In genomic region chr1:57406428-57406827, GRCh38 we compare ENCODE assay signal across 26 cellular contexts. TPM values are rescaled to one million over a fixed set of nuclear protein-coding genes. Genes with fewer than 3 reads are reported as not detected.
DNase-seq lines count a peak whose midpoint lies in the region; ATAC-seq, FAIRE-seq and TF ChIP-seq lines count a peak whose summit lies in the region.
"Had no signal": no experiment of that assay in that cellular context is flagged by ENCODE, and none has a peak within 500 bp of the region (broad histone marks: within the 10 kb centered on the region; RNA-seq: fewer than 3 reads in every experiment).

No MANE protein-coding gene starts in this region.

- no peak overlapping the region for H3K4me3 Mint-ChIP-seq in CD4-positive, alpha-beta memory T cell
- H3K4me3 Mint-ChIP-seq in activated CD4-positive, alpha-beta memory T cell treated with anti-CD3 and anti-CD28 coated beads for 36 hours: no peak overlapping the region
- H3K4me3 Mint-ChIP-seq: CD14-positive monocyte; CD4-positive, CD25-positive, alpha-beta regulatory T cell; CD8-positive, alpha-beta T cell had no signal

- no peak for FAIRE-seq in K562 (lab: Jason Lieb, UNC)
- FAIRE-seq: A204.1, D721Med, G401.6, GM12891 had no signal

- WGBS in K562 (ENCODE audit: insufficient coverage, low coverage, missing lambda C conversion rate): 4% methylated on average over 2 of the region's 2 CpGs

- H3K9me1 ChIP-seq in K562 (ENCODE audit: control insufficient read depth, insufficient read depth, low read length): no peaks in the 10 kb centered on the region

- peak; percentile 51 for DNase-seq in G401 (ENCODE audit: low spot score)
- no peak for DNase-seq in K562 (ENCODE audit: extremely low read depth in 1 of 4, low spot score in 3 of 4)
- peak; percentile 14 for DNase-seq in inferior parietal cortex (ENCODE audit: extremely low spot score)
- no peak for DNase-seq in CD4-positive, alpha-beta memory T cell
- DNase-seq in activated CD4-positive, alpha-beta memory T cell treated with anti-CD3 and anti-CD28 coated beads for 36 hours: no peak
- DNase-seq: 8988T; ACHN; BE2C; Caco-2; Calu3; CD4-positive, CD25-positive, alpha-beta regulatory T cell; CD8-positive, alpha-beta T cell; DMS79; DND-41; EL; GF-D8 had no signal

- no peaks in the 10 kb centered on the region for H3K4me1 Mint-ChIP-seq in CD4-positive, alpha-beta memory T cell
- H3K4me1 Mint-ChIP-seq in activated CD4-positive, alpha-beta memory T cell treated with anti-CD3 and anti-CD28 coated beads for 36 hours (ENCODE audit: low read depth): no peaks in the 10 kb centered on the region
- H3K4me1 Mint-ChIP-seq: CD14-positive monocyte; CD4-positive, CD25-positive, alpha-beta regulatory T cell had no signal

- H3K9me3 ChIP-seq in HEK293 (ENCODE audit: control insufficient read depth, insufficient read depth, low read depth, low read length): no peaks in the 10 kb centered on the region
- no peaks in the 10 kb centered on the region for H3K9me3 ChIP-seq in K562 (replicated peaks; ENCODE audit: control insufficient read depth, insufficient read depth, low read depth, low read length)
- H3K9me3 ChIP-seq in CD4-positive, alpha-beta memory T cell (ENCODE audit: control insufficient read depth in 1 of 2, low read length in 2 of 2): no peaks in the 10 kb centered on the region
- H3K9me3 ChIP-seq: BE2C, Caco-2 had no signal

- no peaks in the 10 kb centered on the region for H3K36me3 Mint-ChIP-seq in CD4-positive, alpha-beta memory T cell
- no peaks in the 10 kb centered on the region for H3K36me3 Mint-ChIP-seq in activated CD4-positive, alpha-beta memory T cell treated with anti-CD3 and anti-CD28 coated beads for 36 hours
- H3K36me3 Mint-ChIP-seq: CD14-positive monocyte; CD4-positive, CD25-positive, alpha-beta regulatory T cell; CD8-positive, alpha-beta T cell had no signal

- TF ChIP-seq POLR2A in K562 (conservative IDR thresholded peaks at IDR 0.05): no peak

- H3K79me2 ChIP-seq in K562 (ENCODE audit: control insufficient read depth, insufficient read depth, low read length): no peaks in the 10 kb centered on the region

- no peak overlapping the region for H2AFZ ChIP-seq in K562 (ENCODE audit: low read depth, low read length)

- H3K4me1 ChIP-seq in HEK293 (ENCODE audit: control insufficient read depth, insufficient read depth, low read length): peaks cover 10% of the 10 kb centered on the region
- H3K4me1 ChIP-seq in K562 (replicated peaks in 1 of 2; ENCODE audit: control insufficient read depth in 2 of 2, insufficient read depth in 2 of 2, low read length in 2 of 2): no peaks in the 10 kb centered on the region
- no peaks in the 10 kb centered on the region for H3K4me1 ChIP-seq in CD4-positive, alpha-beta memory T cell (ENCODE audit: insufficient read depth, low read length)
- H3K4me1 ChIP-seq: BE2C, Caco-2 had no signal

- no peak overlapping the region for H3K27ac Mint-ChIP-seq in CD4-positive, alpha-beta memory T cell
- H3K27ac Mint-ChIP-seq in activated CD4-positive, alpha-beta memory T cell treated with anti-CD3 and anti-CD28 coated beads for 36 hours: no peak overlapping the region
- H3K27ac Mint-ChIP-seq: CD14-positive monocyte; CD4-positive, CD25-positive, alpha-beta regulatory T cell; CD8-positive, alpha-beta T cell had no signal

- H3K27ac ChIP-seq in HEK293 (ENCODE audit: extremely low read depth, low read depth, low read length) (no peak overlapping the region), K562 (ENCODE audit: extremely low read depth, low read depth, low read length) (no peak overlapping the region)
- no peak overlapping the region for H3K27ac ChIP-seq in CD4-positive, alpha-beta memory T cell (ENCODE audit: low read depth, low read length)
- H3K27ac ChIP-seq: BLaER1 had no signal

- TF ChIP-seq CTCF in HEK293 (tag by site-specific recombination; IDR thresholded peaks at IDR 0.05): no peak
- no peak for TF ChIP-seq CTCF in K562 (IDR thresholded peaks at IDR 0.05 in 2 of 3, conservative IDR thresholded peaks at IDR 0.05 in 1 of 3; ENCODE audit: insufficient read depth in 2 of 3, low read depth in 1 of 3, low read length in 3 of 3)

- in situ Hi-C loops in G401 (cut with HindIII; ENCODE audit: low sequenced_read_pairs): no loop called here
- in situ Hi-C loops in K562 (cut with MboI): no loop called here

- ATAC-seq in K562 (no peak), GM19035 (IDR thresholded peaks at IDR 0.05; ENCODE audit: unreplicated experiment) (no peak), GM21737 (IDR thresholded peaks at IDR 0.05; ENCODE audit: unreplicated experiment) (no peak)
- ATAC-seq: CD8-positive, alpha-beta T cell had no signal

- POLR2A ChIA-PET in HEK293 (lab: Yijun Ruan, JAX) (no interaction called here), K562 (lab: Yijun Ruan, JAX) (no interaction called here)
- POLR2A ChIA-PET in CD4-positive, alpha-beta memory T cell (lab: Charles Lee; ENCODE audit: partially characterized antibody): no interaction called here
- POLR2A ChIA-PET in activated CD4-positive, alpha-beta memory T cell treated with anti-CD3 and anti-CD28 coated beads for 36 hours (lab: Charles Lee): no interaction called here

- no peaks in the 10 kb centered on the region for H3K9me3 Mint-ChIP-seq in CD4-positive, alpha-beta memory T cell
- H3K9me3 Mint-ChIP-seq in activated CD4-positive, alpha-beta memory T cell treated with anti-CD3 and anti-CD28 coated beads for 36 hours: no peaks in the 10 kb centered on the region
- H3K9me3 Mint-ChIP-seq: CD8-positive, alpha-beta T cell had no signal

- CTCF ChIA-PET in HEK293 (lab: Yijun Ruan, JAX) (interaction anchor here (0.8 kb wide), 1 partner anchor 663 kb away, joined by 4 read pairs; no protein-coding TSS in a partner anchor), K562 (lab: Yijun Ruan, JAX; ENCODE audit: low intra/inter-chr PET ratio) (no interaction called here)
- CTCF ChIA-PET in CD4-positive, alpha-beta memory T cell (lab: Charles Lee; ENCODE audit: partially characterized antibody): no interaction called here
- CTCF ChIA-PET in activated CD4-positive, alpha-beta memory T cell treated with anti-CD3 and anti-CD28 coated beads for 36 hours (lab: Charles Lee): no interaction called here

- no peaks in the 10 kb centered on the region for H3K27me3 ChIP-seq in K562 (ENCODE audit: control insufficient read depth in 2 of 2, insufficient read depth in 2 of 2, low read length in 2 of 2)
- no peaks in the 10 kb centered on the region for H3K27me3 ChIP-seq in CD4-positive, alpha-beta memory T cell (ENCODE audit: insufficient read depth, low read length)
- H3K27me3 ChIP-seq: BE2C, BLaER1 had no signal

- H3K4me3 ChIP-seq in HEK293 (ENCODE audit: low read depth, low read length) (no peak overlapping the region), K562 (no peak overlapping the region)
- H3K4me3 ChIP-seq in CD4-positive, alpha-beta memory T cell (ENCODE audit: low read length in 2 of 2): no peak overlapping the region
- H3K4me3 ChIP-seq: BLaER1 had no signal

- no TSS peak for BruUV-seq in K562 (replicated peaks; lab: Mats Ljungman, UMichigan)

- H3K27me3 Mint-ChIP-seq in CD4-positive, alpha-beta memory T cell: peaks cover 0 to 3% of the 10 kb centered on the region in 2 donors
- peaks cover 4% of the 10 kb centered on the region for H3K27me3 Mint-ChIP-seq in activated CD4-positive, alpha-beta memory T cell treated with anti-CD3 and anti-CD28 coated beads for 36 hours

- no peaks in the 10 kb centered on the region for H4K20me1 ChIP-seq in K562 (replicated peaks; ENCODE audit: control insufficient read depth, insufficient read depth, low read length)
- H4K20me1 ChIP-seq: BLaER1 had no signal

- no peak for TF ChIP-seq EP300 in K562 (IDR thresholded peaks at IDR 0.05; ENCODE audit: low read length)

- no peak for TF ChIP-seq RAD21 in K562 (CRISPR knock-in tag; conservative IDR thresholded peaks at IDR 0.05 in 1 of 2, IDR thresholded peaks at IDR 0.05 in 1 of 2)

- intact Hi-C loops in K562 (cut with micrococcal nuclease): no loop called here
- intact Hi-C loops in CD4-positive, alpha-beta memory T cell (cut with micrococcal nuclease): no loop called here
- intact Hi-C loops in activated CD4-positive, alpha-beta memory T cell treated with anti-CD3 and anti-CD28 coated beads for 36 hours (cut with micrococcal nuclease): no loop called here

- no peak overlapping the region for H3K9ac ChIP-seq in K562 (ENCODE audit: insufficient read depth in 1 of 2, low read depth in 2 of 2, low read length in 2 of 2)
- H3K9ac ChIP-seq: BLaER1 had no signal

- H3K36me3 ChIP-seq in HEK293 (ENCODE audit: control insufficient read depth in 2 of 2, insufficient read depth in 1 of 2, low read length in 2 of 2) (no peaks in the 10 kb centered on the region), K562 (ENCODE audit: control insufficient read depth, insufficient read depth, low read length) (no peaks in the 10 kb centered on the region)
- no peaks in the 10 kb centered on the region for H3K36me3 ChIP-seq in CD4-positive, alpha-beta memory T cell (ENCODE audit: insufficient read depth, low read length)
- H3K36me3 ChIP-seq: BE2C had no signal

- no peak overlapping the region for H3K4me2 ChIP-seq in K562 (ENCODE audit: insufficient read depth, low read length)
- H3K4me2 ChIP-seq: BLaER1 had no signal

TF ChIP-seq in HEK293, 187 proteins besides CTCF, POLR2A, EP300 and RAD21 (continues in another document):
- no peak for TF ChIP-seq ZNF544 (tag by site-specific recombination; IDR thresholded peaks at IDR 0.05)

RNA-seq across cellular contexts. Expression of gene DAB1, which starts 17.4 kb away (rescaled TPM):
- not detected in 2 replicates for total RNA-seq in G401 (2014; rRNA removed; shearing (Covaris generic))
- not detected in 2 replicates for total RNA-seq in K562 (2011; cell fraction: chromatin; rRNA removed; ENCODE audit: low replicate concordance)
- total RNA-seq in K562 (2011; cell fraction: nucleolus; rRNA removed): not detected in 2 replicates
- not detected in 2 replicates for total RNA-seq in K562 (2011; cell fraction: nucleoplasm; rRNA removed)
- total RNA-seq in K562 (2014; rRNA removed) (not detected in 2 replicates), K562 (2014; rRNA removed; fragmentation: Illumina TruSeq; extraction: Trizol) (not detected in 2 replicates), K562 (2015; rRNA removed; fragmentation: Illumina TruSeq; extraction: Trizol) (not detected in 2 replicates), K562 (2021) (not detected in 2 replicates)
- polyA plus RNA-seq in K562 (2011; rRNA removed) (not detected in 2 replicates), K562 (2014; fragmentation: Illumina TruSeq; extraction: Trizol) (not detected in 2 replicates), K562 (2014; fragmentation: Nextera tagmentation; extraction: Ambion mirVana) (not detected), K562 (2014; rRNA removed) (not detected in 2 replicates)
- polyA plus RNA-seq in K562 (2011; cell fraction: cytosol; rRNA removed): not detected in 2 replicates
- not detected in 2 replicates for polyA plus RNA-seq in K562 (2011; cell fraction: nucleus; rRNA removed)
- not detected in 2 replicates for polyA plus RNA-seq in K562 (2012)
- polyA minus RNA-seq in K562 (2011; rRNA and poly(A)+ RNA removed): not detected in 2 replicates
- not detected in 2 replicates for polyA minus RNA-seq in K562 (2011; cell fraction: cytosol; rRNA and poly(A)+ RNA removed)
- not detected in 2 replicates for polyA minus RNA-seq in K562 (2011; cell fraction: nucleus; rRNA and poly(A)+ RNA removed)
- 1 to 10 TPM; 1.5 to 2.7 TPM for total RNA-seq in CD4-positive, alpha-beta memory T cell
- polyA plus RNA-seq in CD4-positive, alpha-beta memory T cell: 1 to 10 TPM; 3.6 to 3.9 TPM
- total RNA-seq in activated CD4-positive, alpha-beta memory T cell treated with anti-CD3 and anti-CD28 coated beads for 36 hours: under 1 TPM; 0.24 to 0.46 TPM
- total RNA-seq: Calu3, Daoy had no signal
- polyA plus RNA-seq: CD14-positive monocyte had no signal

Comparison
In these comparisons a context has a peak if more than half of its experiments do, and no peak if none do; other contexts are left out.
1. DNase-seq: peak in G401 (single experiment) and inferior parietal cortex (single experiment); none in K562 (0 of 4), CD4-positive, alpha-beta memory T cell (0 of 5) and activated CD4-positive, alpha-beta memory T cell treated with anti-CD3 and anti-CD28 coated beads for 36 hours (single experiment).